ENCODE assay signal across 9 cellular contexts in genomic region chr1:155137129-155137528, GRCh38. TPM values are rescaled to one million over a fixed set of nuclear protein-coding genes. Genes with fewer than 3 reads are reported as not detected.
DNase-seq lines count a peak whose midpoint lies in the region; ATAC-seq, FAIRE-seq and TF ChIP-seq lines count a peak whose summit lies in the region.
"Had no signal": no experiment of that assay in that cellular context is flagged by ENCODE, and none has a peak within 500 bp of the region (broad histone marks: within the 10 kb centered on the region; RNA-seq: fewer than 3 reads in every experiment).

No MANE protein-coding gene starts in this region.

- H3K4me3 Mint-ChIP-seq in activated naive CD4-positive, alpha-beta T cell treated with anti-CD3 and anti-CD28 coated beads, Interleukin-2, amount 10 ng/mL, durations not matched to agents 7 days and 5 days = peak overlapping the region; percentile 95
- H3K4me3 Mint-ChIP-seq in type B pancreatic cell = peak overlapping the region; percentile 100

- CTCF ChIA-PET in activated naive CD4-positive, alpha-beta T cell treated with anti-CD3 and anti-CD28 coated beads, Interleukin-2, amount 10 ng/mL, durations not matched to agents 7 days and 5 days (lab: Charles Lee) = interaction anchor here (0.6 to 1.8 kb wide), 4 partner anchors 30 to 141 kb away, joined by 3 to 7 read pairs (median 4); partner anchors contain the start of gene KRTCAP2
- CTCF ChIA-PET in K562 (lab: Yijun Ruan, JAX; ENCODE audit: low intra/inter-chr PET ratio) = no interaction called here

- in situ Hi-C loops in K562 (cut with MboI) = no loop called here

- H3K79me2 ChIP-seq in K562 (ENCODE audit: control insufficient read depth, insufficient read depth, low read length) = peaks cover 51% of the 10 kb centered on the region

- H3K27ac ChIP-seq in K562 (ENCODE audit: extremely low read depth, low read depth, low read length) = peak overlapping the region; percentile 70
- H3K27ac ChIP-seq in lower lobe of right lung = peak overlapping the region; percentile 91

- no peak for TF ChIP-seq EP300 in K562 (IDR thresholded peaks at IDR 0.05; ENCODE audit: low read length)

- TF ChIP-seq POLR2A in K562 (conservative IDR thresholded peaks at IDR 0.05) = no peak

- H3K4me1 ChIP-seq in K562 (replicated peaks in 1 of 2; ENCODE audit: control insufficient read depth in 2 of 2, insufficient read depth in 2 of 2, low read length in 2 of 2) (peaks cover 41 to 67% of the 10 kb centered on the region in 2 experiments), lower lobe of right lung (peaks cover 62% of the 10 kb centered on the region)

- POLR2A ChIA-PET in K562 (lab: Yijun Ruan, JAX) = interaction anchor here (0.6 to 1.9 kb wide), 10 partner anchors 9 to 574 kb away, joined by 3 to 5 read pairs (median 4); partner anchors contain the start of gene EFNA1

- peak overlapping the region; percentile 84 for H3K4me2 ChIP-seq in K562 (ENCODE audit: insufficient read depth, low read length)

- no peaks in the 10 kb centered on the region for H4K20me1 ChIP-seq in K562 (replicated peaks; ENCODE audit: control insufficient read depth, insufficient read depth, low read length)

- peaks cover 46% of the 10 kb centered on the region for H3K4me1 Mint-ChIP-seq in activated naive CD4-positive, alpha-beta T cell treated with anti-CD3 and anti-CD28 coated beads, Interleukin-2, amount 10 ng/mL, durations not matched to agents 7 days and 5 days
- H3K4me1 Mint-ChIP-seq in type B pancreatic cell (ENCODE audit: unreplicated experiment) = peaks cover 28% of the 10 kb centered on the region

- peaks cover 22% of the 10 kb centered on the region for H3K36me3 Mint-ChIP-seq in activated naive CD4-positive, alpha-beta T cell treated with anti-CD3 and anti-CD28 coated beads, Interleukin-2, amount 10 ng/mL, durations not matched to agents 7 days and 5 days
- peaks cover 15% of the 10 kb centered on the region for H3K36me3 Mint-ChIP-seq in type B pancreatic cell

- H3K27me3 ChIP-seq in K562 (ENCODE audit: control insufficient read depth in 2 of 2, insufficient read depth in 2 of 2, low read length in 2 of 2) = no peaks in the 10 kb centered on the region
- H3K27me3 ChIP-seq in lower lobe of right lung (ENCODE audit: low read depth) = no peaks in the 10 kb centered on the region

- no peaks in the 10 kb centered on the region for H3K9me3 Mint-ChIP-seq in activated naive CD4-positive, alpha-beta T cell treated with anti-CD3 and anti-CD28 coated beads, Interleukin-2, amount 10 ng/mL, durations not matched to agents 7 days and 5 days
- no peaks in the 10 kb centered on the region for H3K9me3 Mint-ChIP-seq in type B pancreatic cell

- H3K9me1 ChIP-seq in K562 (ENCODE audit: control insufficient read depth, insufficient read depth, low read length) = no peaks in the 10 kb centered on the region

- H3K27ac Mint-ChIP-seq in activated naive CD4-positive, alpha-beta T cell treated with anti-CD3 and anti-CD28 coated beads, Interleukin-2, amount 10 ng/mL, durations not matched to agents 7 days and 5 days = peak overlapping the region; percentile 97
- peak overlapping the region; percentile 100 for H3K27ac Mint-ChIP-seq in type B pancreatic cell

- ATAC-seq in K562 = no peak
- ATAC-seq in lower lobe of right lung = no peak
- no peak for ATAC-seq in GM21528 (IDR thresholded peaks at IDR 0.05; ENCODE audit: low FRiP score, unreplicated experiment)
- no peak for ATAC-seq in HG03439 (IDR thresholded peaks at IDR 0.05; ENCODE audit: unreplicated experiment)

- TF ChIP-seq CTCF in K562 (IDR thresholded peaks at IDR 0.05 in 2 of 3, conservative IDR thresholded peaks at IDR 0.05 in 1 of 3; ENCODE audit: insufficient read depth in 2 of 3, low read depth in 1 of 3, low read length in 3 of 3) (no peak), lower lobe of right lung (IDR thresholded peaks at IDR 0.05) (no peak), type B pancreatic cell (conservative IDR thresholded peaks at IDR 0.05) (no peak)

- H3K9ac ChIP-seq in K562 (ENCODE audit: insufficient read depth in 1 of 2, low read depth in 2 of 2, low read length in 2 of 2) = peak overlapping the region; percentile 85 to 91

- no peak overlapping the region for H2AFZ ChIP-seq in K562 (ENCODE audit: low read depth, low read length)

- intact Hi-C loops in K562 (cut with micrococcal nuclease) (no loop called here), lower lobe of right lung (cut with DNase I) (no loop called here)

- H3K27me3 Mint-ChIP-seq in activated naive CD4-positive, alpha-beta T cell treated with anti-CD3 and anti-CD28 coated beads, Interleukin-2, amount 10 ng/mL, durations not matched to agents 7 days and 5 days = peaks cover 11% of the 10 kb centered on the region
- H3K27me3 Mint-ChIP-seq in type B pancreatic cell = peaks cover 3% of the 10 kb centered on the region

- H3K4me3 ChIP-seq in K562 (peak overlapping the region; percentile 82), lower lobe of right lung (peak overlapping the region; percentile 64)

- no peak for DNase-seq in activated naive CD4-positive, alpha-beta T cell treated with anti-CD3 and anti-CD28 coated beads, Interleukin-2, amount 10 ng/mL, durations not matched to agents 7 days and 5 days
- no peak for DNase-seq in activated naive CD4-positive, alpha-beta T cell treated with Interleukin-2 at 50 U/mL for 16 hours
- no peak for DNase-seq in K562 (ENCODE audit: extremely low read depth in 1 of 4, low spot score in 3 of 4)
- no peak for DNase-seq in lower lobe of right lung
- DNase-seq in type B pancreatic cell (ENCODE audit: extremely low spot score, unreplicated experiment) = no peak
- DNase-seq in NCI-H128 (lab: John Stamatoyannopoulos, UW; ENCODE audit: unreplicated experiment) = no peak

- no peak for TF ChIP-seq RAD21 in K562 (CRISPR knock-in tag; conservative IDR thresholded peaks at IDR 0.05 in 1 of 2, IDR thresholded peaks at IDR 0.05 in 1 of 2)

- FAIRE-seq in K562 (lab: Jason Lieb, UNC) = no peak
- FAIRE-seq: endometrium had no signal

- 8% methylated on average over 1 of the region's 1 CpG for WGBS in K562 (ENCODE audit: insufficient coverage, low coverage, missing lambda C conversion rate)

- BruUV-seq in K562 (replicated peaks; lab: Mats Ljungman, UMichigan) = no TSS peak

- peaks cover 39% of the 10 kb centered on the region for H3K36me3 ChIP-seq in K562 (ENCODE audit: control insufficient read depth, insufficient read depth, low read length)
- H3K36me3 ChIP-seq in lower lobe of right lung = peaks cover 27% of the 10 kb centered on the region

- H3K9me3 ChIP-seq in K562 (replicated peaks; ENCODE audit: control insufficient read depth, insufficient read depth, low read depth, low read length) = peaks cover 7% of the 10 kb centered on the region; the same call in 1 of the 2 replicates
- no peaks in the 10 kb centered on the region for H3K9me3 ChIP-seq in lower lobe of right lung

RNA-seq across cellular contexts. Expression of gene SLC50A1, which starts 1.5 kb away (rescaled TPM):
- total RNA-seq in K562 (2011; cell fraction: chromatin; rRNA removed; ENCODE audit: low replicate concordance) = 42.6 and 72.0 TPM in 2 replicates
- total RNA-seq in K562 (2011; cell fraction: nucleolus; rRNA removed) = 92.6 and 100 TPM in 2 replicates
- 93.1 and 101 TPM in 2 replicates for total RNA-seq in K562 (2011; cell fraction: nucleoplasm; rRNA removed)
- total RNA-seq in K562 (2014; rRNA removed) = 59.2 and 68.1 TPM in 2 replicates
- 52.2 and 58.7 TPM in 2 replicates for total RNA-seq in K562 (2014; rRNA removed; fragmentation: Illumina TruSeq; extraction: Trizol)
- total RNA-seq in K562 (2015; rRNA removed; fragmentation: Illumina TruSeq; extraction: Trizol) = 62.7 and 64.0 TPM in 2 replicates
- 46.5 and 50.0 TPM in 2 replicates for total RNA-seq in K562 (2021)
- polyA plus RNA-seq in K562 (2011; rRNA removed) = 88.3 and 91.9 TPM in 2 replicates
- 161 TPM in 2 replicates for polyA plus RNA-seq in K562 (2011; cell fraction: cytosol; rRNA removed)
- polyA plus RNA-seq in K562 (2011; cell fraction: nucleus; rRNA removed) = 30.6 and 31.3 TPM in 2 replicates
- 55.7 and 78.0 TPM in 2 replicates for polyA plus RNA-seq in K562 (2012)
- 86.2 and 96.6 TPM in 2 replicates for polyA plus RNA-seq in K562 (2014; fragmentation: Illumina TruSeq; extraction: Trizol)
- 100 to 1,000 TPM; 103 to 132 TPM for polyA plus RNA-seq in K562 (2014; fragmentation: Nextera tagmentation; extraction: Ambion mirVana)
- 91.7 and 99.4 TPM in 2 replicates for polyA plus RNA-seq in K562 (2014; rRNA removed)
- polyA minus RNA-seq in K562 (2011; rRNA and poly(A)+ RNA removed) = 36.3 and 45.8 TPM in 2 replicates
- 23.1 and 29.2 TPM in 2 replicates for polyA minus RNA-seq in K562 (2011; cell fraction: cytosol; rRNA and poly(A)+ RNA removed)
- polyA minus RNA-seq in K562 (2011; cell fraction: nucleus; rRNA and poly(A)+ RNA removed) = 8.1 and 9.3 TPM in 2 replicates
- total RNA-seq in lower lobe of right lung = 42.6 TPM
- 27.8 and 43.0 TPM in 2 replicates for total RNA-seq in type B pancreatic cell (ENCODE audit: low replicate concordance)

RNA-seq across cellular contexts. Expression of gene DPM3, which starts 3.2 kb away (rescaled TPM):
- total RNA-seq in K562 (2011; cell fraction: chromatin; rRNA removed; ENCODE audit: low replicate concordance) = 7.1 and 27.9 TPM in 2 replicates
- 73.0 and 77.4 TPM in 2 replicates for total RNA-seq in K562 (2011; cell fraction: nucleolus; rRNA removed)
- 47.4 and 60.5 TPM in 2 replicates for total RNA-seq in K562 (2011; cell fraction: nucleoplasm; rRNA removed)
- total RNA-seq in K562 (2014; rRNA removed) (41.3 and 45.1 TPM in 2 replicates), K562 (2014; rRNA removed; fragmentation: Illumina TruSeq; extraction: Trizol) (1.8 and 3.7 TPM in 2 replicates), K562 (2015; rRNA removed; fragmentation: Illumina TruSeq; extraction: Trizol) (34.2 and 40.0 TPM in 2 replicates), K562 (2021) (92.1 and 94.2 TPM in 2 replicates), lower lobe of right lung (62.3 TPM), type B pancreatic cell (ENCODE audit: low replicate concordance) (73.9 and 75.3 TPM in 2 replicates)
- polyA plus RNA-seq in K562 (2011; rRNA removed) (27.1 and 62.3 TPM in 2 replicates), K562 (2014; fragmentation: Illumina TruSeq; extraction: Trizol) (8.6 and 59.7 TPM in 2 replicates), K562 (2014; fragmentation: Nextera tagmentation; extraction: Ambion mirVana) (10 to 100 TPM; 12.6 to 36.4 TPM), K562 (2014; rRNA removed) (120 and 141 TPM in 2 replicates)
- polyA plus RNA-seq in K562 (2011; cell fraction: cytosol; rRNA removed) = 209 and 283 TPM in 2 replicates
- 63.1 and 75.1 TPM in 2 replicates for polyA plus RNA-seq in K562 (2011; cell fraction: nucleus; rRNA removed)
- 123 and 131 TPM in 2 replicates for polyA plus RNA-seq in K562 (2012)
- 6.0 and 10.0 TPM in 2 replicates for polyA minus RNA-seq in K562 (2011; rRNA and poly(A)+ RNA removed)
- 11.5 and 13.6 TPM in 2 replicates for polyA minus RNA-seq in K562 (2011; cell fraction: cytosol; rRNA and poly(A)+ RNA removed)
- 12.2 and 13.9 TPM in 2 replicates for polyA minus RNA-seq in K562 (2011; cell fraction: nucleus; rRNA and poly(A)+ RNA removed)

RNA-seq across cellular contexts. Expression of gene EFNA1, which starts 9.5 kb away (rescaled TPM):
- total RNA-seq in K562 (2011; cell fraction: chromatin; rRNA removed; ENCODE audit: low replicate concordance) = 5.1 and 11.1 TPM in 2 replicates
- total RNA-seq in K562 (2011; cell fraction: nucleolus; rRNA removed) = 14.3 and 14.5 TPM in 2 replicates
- total RNA-seq in K562 (2011; cell fraction: nucleoplasm; rRNA removed) = 10.1 and 15.0 TPM in 2 replicates
- total RNA-seq in K562 (2014; rRNA removed) (2.5 and 2.6 TPM in 2 replicates), K562 (2014; rRNA removed; fragmentation: Illumina TruSeq; extraction: Trizol) (1.9 and 2.1 TPM in 2 replicates), K562 (2015; rRNA removed; fragmentation: Illumina TruSeq; extraction: Trizol) (3.3 and 3.7 TPM in 2 replicates), K562 (2021) (2.6 and 2.7 TPM in 2 replicates), lower lobe of right lung (144 TPM), type B pancreatic cell (ENCODE audit: low replicate concordance) (26.1 and 69.9 TPM in 2 replicates)
- polyA plus RNA-seq in K562 (2011; rRNA removed) (9.3 and 14.1 TPM in 2 replicates), K562 (2014; fragmentation: Illumina TruSeq; extraction: Trizol) (3.0 and 3.5 TPM in 2 replicates), K562 (2014; fragmentation: Nextera tagmentation; extraction: Ambion mirVana) (1 to 10 TPM; 3.7 TPM), K562 (2014; rRNA removed) (2.8 and 5.3 TPM in 2 replicates)
- 12.2 and 13.8 TPM in 2 replicates for polyA plus RNA-seq in K562 (2011; cell fraction: cytosol; rRNA removed)
- 9.8 and 11.9 TPM in 2 replicates for polyA plus RNA-seq in K562 (2011; cell fraction: nucleus; rRNA removed)
- polyA plus RNA-seq in K562 (2012) = 3.3 and 4.8 TPM in 2 replicates
- polyA minus RNA-seq in K562 (2011; rRNA and poly(A)+ RNA removed) = 5.8 and 6.6 TPM in 2 replicates
- polyA minus RNA-seq in K562 (2011; cell fraction: cytosol; rRNA and poly(A)+ RNA removed) = 8.0 and 16.9 TPM in 2 replicates
- 3.9 and 4.4 TPM in 2 replicates for polyA minus RNA-seq in K562 (2011; cell fraction: nucleus; rRNA and poly(A)+ RNA removed)

RNA-seq across cellular contexts. Expression of gene KRTCAP2, which starts 36.0 kb away (rescaled TPM):
- 114 and 195 TPM in 2 replicates for total RNA-seq in K562 (2011; cell fraction: chromatin; rRNA removed; ENCODE audit: low replicate concordance)
- 338 and 376 TPM in 2 replicates for total RNA-seq in K562 (2011; cell fraction: nucleolus; rRNA removed)
- total RNA-seq in K562 (2011; cell fraction: nucleoplasm; rRNA removed) = 298 TPM in 2 replicates
- total RNA-seq in K562 (2014; rRNA removed) (211 and 255 TPM in 2 replicates), K562 (2014; rRNA removed; fragmentation: Illumina TruSeq; extraction: Trizol) (226 and 244 TPM in 2 replicates), K562 (2015; rRNA removed; fragmentation: Illumina TruSeq; extraction: Trizol) (290 and 294 TPM in 2 replicates), K562 (2021) (243 and 253 TPM in 2 replicates), lower lobe of right lung (173 TPM), type B pancreatic cell (ENCODE audit: low replicate concordance) (173 and 179 TPM in 2 replicates)
- polyA plus RNA-seq in K562 (2011; rRNA removed) (129 and 178 TPM in 2 replicates), K562 (2014; fragmentation: Illumina TruSeq; extraction: Trizol) (418 and 443 TPM in 2 replicates), K562 (2014; fragmentation: Nextera tagmentation; extraction: Ambion mirVana) (100 to 1,000 TPM; 429 to 436 TPM), K562 (2014; rRNA removed) (126 and 196 TPM in 2 replicates)
- 462 and 551 TPM in 2 replicates for polyA plus RNA-seq in K562 (2011; cell fraction: cytosol; rRNA removed)
- 206 and 232 TPM in 2 replicates for polyA plus RNA-seq in K562 (2011; cell fraction: nucleus; rRNA removed)
- polyA plus RNA-seq in K562 (2012) = 327 and 494 TPM in 2 replicates
- polyA minus RNA-seq in K562 (2011; rRNA and poly(A)+ RNA removed) = 153 and 212 TPM in 2 replicates
- 167 and 266 TPM in 2 replicates for polyA minus RNA-seq in K562 (2011; cell fraction: cytosol; rRNA and poly(A)+ RNA removed)
- polyA minus RNA-seq in K562 (2011; cell fraction: nucleus; rRNA and poly(A)+ RNA removed) = 51.4 and 83.0 TPM in 2 replicates

RNA-seq across cellular contexts. Expression of gene TRIM46, which starts 36.5 kb away (rescaled TPM):
- 0.95 and 1.8 TPM in 2 replicates for total RNA-seq in K562 (2011; cell fraction: chromatin; rRNA removed; ENCODE audit: low replicate concordance)
- 0.67 and 0.92 TPM in 2 replicates for total RNA-seq in K562 (2011; cell fraction: nucleolus; rRNA removed)
- total RNA-seq in K562 (2011; cell fraction: nucleoplasm; rRNA removed) = 0.66 and 1.1 TPM in 2 replicates
- 0.04 and 0.05 TPM in 2 replicates for total RNA-seq in K562 (2014; rRNA removed)
- not detected in 2 replicates for total RNA-seq in K562 (2014; rRNA removed; fragmentation: Illumina TruSeq; extraction: Trizol)
- total RNA-seq in K562 (2015; rRNA removed; fragmentation: Illumina TruSeq; extraction: Trizol) = 0.14 TPM in 1 of 2 replicates, not detected in the other
- 0.22 and 0.60 TPM in 2 replicates for total RNA-seq in K562 (2021)
- polyA plus RNA-seq in K562 (2011; rRNA removed) = 0.08 and 0.12 TPM in 2 replicates
- polyA plus RNA-seq in K562 (2011; cell fraction: cytosol; rRNA removed) = 0.13 and 0.18 TPM in 2 replicates
- 0.59 and 0.64 TPM in 2 replicates for polyA plus RNA-seq in K562 (2011; cell fraction: nucleus; rRNA removed)
- 0.16 and 0.29 TPM in 2 replicates for polyA plus RNA-seq in K562 (2012)
- polyA plus RNA-seq in K562 (2014; fragmentation: Illumina TruSeq; extraction: Trizol) = 0.15 and 0.18 TPM in 2 replicates
- polyA plus RNA-seq in K562 (2014; fragmentation: Nextera tagmentation; extraction: Ambion mirVana) = not detected
- polyA plus RNA-seq in K562 (2014; rRNA removed) = 0.11 and 0.41 TPM in 2 replicates
- 0.09 TPM in 1 of 2 replicates, not detected in the other for polyA minus RNA-seq in K562 (2011; rRNA and poly(A)+ RNA removed)
- polyA minus RNA-seq in K562 (2011; cell fraction: cytosol; rRNA and poly(A)+ RNA removed) = not detected in 2 replicates
- 0.13 TPM in 1 of 2 replicates, not detected in the other for polyA minus RNA-seq in K562 (2011; cell fraction: nucleus; rRNA and poly(A)+ RNA removed)
- 0.35 TPM for total RNA-seq in lower lobe of right lung
- total RNA-seq in type B pancreatic cell (ENCODE audit: low replicate concordance) = 2.0 and 8.1 TPM in 2 replicates
